24 cellular contexts compared by ENCODE assay signal in genomic region chr16:74558873-74559272, GRCh38. TPM values are rescaled to one million over a fixed set of nuclear protein-coding genes. Genes with fewer than 3 reads are reported as not detected.
DNase-seq lines count a peak whose midpoint lies in the region; ATAC-seq and TF ChIP-seq lines count a peak whose summit lies in the region.
"Had no signal": no experiment of that assay in that cellular context is flagged by ENCODE, and none has a peak within 500 bp of the region (broad histone marks: within the 10 kb centered on the region; RNA-seq: fewer than 3 reads in every experiment).

No MANE protein-coding gene starts in this region.

- H3K27me3 ChIP-seq in mammary epithelial cell (ENCODE audit: insufficient read depth, low read length) (no peaks in the 10 kb centered on the region), breast epithelium (no peaks in the 10 kb centered on the region), foreskin keratinocyte (no peaks in the 10 kb centered on the region)
- H3K27me3 ChIP-seq: testis had no signal

- no peaks in the 10 kb centered on the region for H4K20me1 ChIP-seq in mammary epithelial cell (ENCODE audit: insufficient read depth, low read length)

- CTCF ChIA-PET in mammary epithelial cell (lab: Charles Lee; ENCODE audit: low non-redundant PET) = no interaction called here

- no peak overlapping the region for H3K9ac ChIP-seq in mammary epithelial cell (ENCODE audit: insufficient read depth, low read length)

- ATAC-seq in T-helper 17 cell (no peak), foreskin keratinocyte (peak; percentile 34), GM21786 (IDR thresholded peaks at IDR 0.05; ENCODE audit: unreplicated experiment) (no peak)
- ATAC-seq in stimulated activated naive B cell treated with anti-CD40 and anti-IgM and Interleukin-4, amounts not matched to agents 10 μg/mL and 1 μg/mL and 100 μg/mL, for 72 hours (replicated peaks) = no peak
- ATAC-seq: left lobe of liver, psoas muscle, SK-N-SH treated with all-trans-retinoic acid at 6 μM for 48 hours had no signal

- TF ChIP-seq CTCF in mammary epithelial cell (conservative IDR thresholded peaks at IDR 0.05 in 1 of 2, IDR thresholded peaks at IDR 0.05 in 1 of 2; ENCODE audit: extremely low read depth in 1 of 2, insufficient read depth in 1 of 2, low read depth in 1 of 2, low read length in 2 of 2) (no peak), breast epithelium (IDR thresholded peaks at IDR 0.05) (no peak), foreskin keratinocyte (conservative IDR thresholded peaks at IDR 0.05) (no peak)

- H3K9me3 ChIP-seq in mammary epithelial cell (replicated peaks; ENCODE audit: insufficient read depth, low read length) (no peaks in the 10 kb centered on the region), breast epithelium (no peaks in the 10 kb centered on the region), T-helper 17 cell (ENCODE audit: control insufficient read depth, low read length, poor library complexity, severe bottlenecking) (no peaks in the 10 kb centered on the region)
- H3K9me3 ChIP-seq: psoas muscle, testis had no signal

- H3K27ac Mint-ChIP-seq in T-helper 17 cell = peak overlapping the region; percentile 67
- H3K27ac Mint-ChIP-seq in stimulated activated naive B cell treated with anti-CD40 and anti-IgM and Interleukin-4, amounts not matched to agents 10 μg/mL and 1 μg/mL and 100 μg/mL, for 72 hours = peak overlapping the region; percentile 42
- H3K27ac Mint-ChIP-seq: dendritic cell treated with granulocyte-macrophage colony-stimulating factor and Interleukin-4, amounts not matched to agents 40 ng/mL and 50 ng/mL, for 4 days had no signal

- H3K4me3 Mint-ChIP-seq in T-helper 17 cell = no peak overlapping the region
- no peak overlapping the region for H3K4me3 Mint-ChIP-seq in stimulated activated naive B cell treated with anti-CD40 and anti-IgM and Interleukin-4, amounts not matched to agents 10 μg/mL and 1 μg/mL and 100 μg/mL, for 72 hours
- H3K4me3 Mint-ChIP-seq: dendritic cell treated with granulocyte-macrophage colony-stimulating factor and Interleukin-4, amounts not matched to agents 40 ng/mL and 50 ng/mL, for 4 days had no signal

- H3K79me2 ChIP-seq in mammary epithelial cell (ENCODE audit: insufficient read depth, low read length) = peaks cover 76% of the 10 kb centered on the region

- no TSS peak for BruUV-seq in mammary epithelial cell (replicated peaks; lab: Mats Ljungman, UMichigan)

- H3K27me3 Mint-ChIP-seq in T-helper 17 cell = no peaks in the 10 kb centered on the region
- no peaks in the 10 kb centered on the region for H3K27me3 Mint-ChIP-seq in stimulated activated naive B cell treated with anti-CD40 and anti-IgM and Interleukin-4, amounts not matched to agents 10 μg/mL and 1 μg/mL and 100 μg/mL, for 72 hours
- H3K27me3 Mint-ChIP-seq: dendritic cell treated with granulocyte-macrophage colony-stimulating factor and Interleukin-4, amounts not matched to agents 40 ng/mL and 50 ng/mL, for 4 days had no signal

- no peaks in the 10 kb centered on the region for H3K36me3 Mint-ChIP-seq in T-helper 17 cell (ENCODE audit: low read depth)
- H3K36me3 Mint-ChIP-seq in stimulated activated naive B cell treated with anti-CD40 and anti-IgM and Interleukin-4, amounts not matched to agents 10 μg/mL and 1 μg/mL and 100 μg/mL, for 72 hours = peaks cover 2 to 6% of the 10 kb centered on the region in 2 donors

- H3K4me1 Mint-ChIP-seq in T-helper 17 cell = peaks cover 21% of the 10 kb centered on the region
- H3K4me1 Mint-ChIP-seq in stimulated activated naive B cell treated with anti-CD40 and anti-IgM and Interleukin-4, amounts not matched to agents 10 μg/mL and 1 μg/mL and 100 μg/mL, for 72 hours = peaks cover 18 to 26% of the 10 kb centered on the region in 2 donors

- in situ Hi-C loops in mammary epithelial cell (cut with MboI; ENCODE audit: low sequenced_read_pairs in 2 of 2) = no loop called here

- TF ChIP-seq POLR2A in breast epithelium (IDR thresholded peaks at IDR 0.05) = no peak

- H3K4me1 ChIP-seq in mammary epithelial cell (ENCODE audit: insufficient read depth, low read length) (peaks cover 35% of the 10 kb centered on the region), breast epithelium (no peaks in the 10 kb centered on the region), foreskin keratinocyte (peaks cover 22% of the 10 kb centered on the region)
- H3K4me1 ChIP-seq: testis had no signal

- 75% methylated on average over 4 of the region's 4 CpGs for WGBS in mammary epithelial cell (ENCODE audit: low coverage, missing lambda C conversion rate)

- dilution Hi-C loops in mammary epithelial cell (cut with HindIII; ENCODE audit: low sequenced_read_pairs) = no loop called here

- peak overlapping the region; percentile 22 for H3K4me2 ChIP-seq in mammary epithelial cell (ENCODE audit: insufficient read depth, low read depth, low read length)

- no peak overlapping the region for H2AFZ ChIP-seq in mammary epithelial cell (ENCODE audit: low read depth, low read length)

- no peaks in the 10 kb centered on the region for H3K9me3 Mint-ChIP-seq in stimulated activated naive B cell treated with anti-CD40 and anti-IgM and Interleukin-4, amounts not matched to agents 10 μg/mL and 1 μg/mL and 100 μg/mL, for 72 hours
- H3K9me3 Mint-ChIP-seq: dendritic cell treated with granulocyte-macrophage colony-stimulating factor and Interleukin-4, amounts not matched to agents 40 ng/mL and 50 ng/mL, for 4 days had no signal

- H3K4me3 ChIP-seq in mammary epithelial cell (replicated peaks in 1 of 3; ENCODE audit: insufficient read depth in 1 of 3, low read depth in 2 of 3, low read length in 3 of 3) (no peak overlapping the region), breast epithelium (no peak overlapping the region)
- H3K4me3 ChIP-seq: psoas muscle, testis had no signal

- H3K27ac ChIP-seq in mammary epithelial cell (ENCODE audit: insufficient read depth, low read depth, low read length) (peak overlapping the region; percentile 39), breast epithelium (no peak overlapping the region), foreskin keratinocyte (no peak overlapping the region)
- H3K27ac ChIP-seq: psoas muscle, testis had no signal

- peak; percentile 37 for DNase-seq in mammary epithelial cell
- no peak for DNase-seq in breast epithelium (ENCODE audit: low spot score in 2 of 2)
- no peak for DNase-seq in T-helper 17 cell
- no peak for DNase-seq in foreskin keratinocyte
- DNase-seq in stimulated activated naive B cell treated with anti-CD40 and anti-IgM and Interleukin-4, amounts not matched to agents 10 μg/mL and 1 μg/mL and 100 μg/mL, for 72 hours = no peak
- no peak for DNase-seq in SKM-1 treated with dmso at 0.1 percent for 144 hours (lab: John Stamatoyannopoulos, UW; ENCODE audit: unreplicated experiment)
- no peak for DNase-seq in GDM1 (lab: John Stamatoyannopoulos, UW)
- DNase-seq: activated CD4-positive, alpha-beta T cell treated with anti-CD3 and anti-CD28 coated beads, Interleukin-2, amount 50 U/mL, for 4 hours; C1 segment of cervical spinal cord; hypothalamus; KBM-7; mesendoderm; MM.1S; NCI-H1417 treated with DMSO at 0.1 percent for 48 hours; occipital lobe; psoas muscle; stimulated activated CD4-positive, alpha-beta T cell treated with anti-CD3 and anti-CD28 coated beads, Interleukin-15, amount 100 ng/mL, for 24 hours; stimulated activated naive CD4-positive, alpha-beta T cell treated with Interleukin-2 at 50 U/mL for 16 hours; T1000; testis had no signal

- intact Hi-C loops in mammary epithelial cell (cut with micrococcal nuclease) = no loop called here
- intact Hi-C loops in breast epithelium (cut with DNase I; ENCODE audit: low total_unique reads) = no loop called here

- H3K36me3 ChIP-seq in mammary epithelial cell (ENCODE audit: insufficient read depth, low read length) (no peaks in the 10 kb centered on the region), breast epithelium (no peaks in the 10 kb centered on the region)

RNA-seq across cellular contexts. Expression of gene GLG1, which starts 48.0 kb away (rescaled TPM):
- total RNA-seq in mammary epithelial cell (100 to 1,000 TPM; 108 to 150 TPM), breast epithelium (100 to 1,000 TPM; 116 to 197 (median 123) TPM), T-helper 17 cell (100 to 1,000 TPM; 166 to 180 TPM), foreskin keratinocyte (88.6 and 93.9 TPM in 2 replicates)
- polyA plus RNA-seq in mammary epithelial cell (84.6 TPM), foreskin keratinocyte (33.1 and 35.6 TPM in 2 replicates)
- polyA minus RNA-seq in mammary epithelial cell = 169 TPM
